ENCODE assay signal across 10 cellular contexts in the genomic region with DNA sequence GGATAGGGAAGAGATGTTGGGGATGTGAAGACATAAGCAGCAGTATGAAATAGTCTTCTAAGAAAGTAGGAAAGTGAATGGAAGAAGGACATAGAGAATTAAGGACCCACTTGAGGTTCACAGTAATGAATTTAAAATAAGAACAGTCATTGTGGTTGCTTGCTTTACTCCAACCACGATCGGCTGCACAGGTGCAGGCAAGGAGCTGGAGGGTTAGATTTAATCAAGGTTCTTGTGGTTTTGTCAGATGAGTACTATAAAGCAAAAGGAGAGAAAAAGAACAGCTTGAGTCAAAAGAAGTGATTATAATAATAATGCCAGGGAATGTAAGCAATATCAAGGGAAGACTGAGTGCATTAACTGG. TPM values are rescaled to one million over a fixed set of nuclear protein-coding genes. Genes with fewer than 3 reads are reported as not detected.
A peak's percentile ranks its signal among the peaks of the same experiment; 100 is the strongest.
DNase-seq lines count a peak whose midpoint lies in the region; ATAC-seq and TF ChIP-seq lines count a peak whose summit lies in the region.
"Had no signal": no experiment of that assay in that cellular context is flagged by ENCODE, and none has a peak within 500 bp of the region (broad histone marks: within the 10 kb centered on the region; RNA-seq: fewer than 3 reads in every experiment).

No MANE protein-coding gene starts in this region.

- no peak overlapping the region for H3K4me2 ChIP-seq in osteoblast (ENCODE audit: insufficient read depth, low read length)

- no peaks in the 10 kb centered on the region for H3K4me1 ChIP-seq in osteoblast (ENCODE audit: insufficient read depth, low read length)

- no peak overlapping the region for H3K4me3 ChIP-seq in osteoblast (ENCODE audit: insufficient read depth, low read length)

- H3K9me3 ChIP-seq in T-helper 17 cell (ENCODE audit: control insufficient read depth, low read length, poor library complexity, severe bottlenecking) (no peaks in the 10 kb centered on the region), osteoblast (ENCODE audit: low read depth, low read length) (no peaks in the 10 kb centered on the region)

- H3K36me3 ChIP-seq in osteoblast (ENCODE audit: insufficient read depth, low read length): peaks cover 21% of the 10 kb centered on the region

- DNase-seq in DMS79 (lab: John Stamatoyannopoulos, UW): peak; percentile 31
- peak in 1 of 3 donors; percentile 30 for DNase-seq in T-helper 17 cell
- DNase-seq in activated naive CD4-positive, alpha-beta T cell treated with Interleukin-2 at 50 U/mL for 16 hours: peak; percentile 47
- peak; percentile 8 for DNase-seq in osteoblast (ENCODE audit: insufficient read length, low spot score, missing footprints)
- DNase-seq in DMS153 (lab: John Stamatoyannopoulos, UW): no peak
- DNase-seq in NCI-H1105 (lab: John Stamatoyannopoulos, UW): no peak
- DNase-seq: dermis blood vessel endothelial cell, NCI-H524 treated with DMSO at 0.1 percent for 48 hours had no signal

- ATAC-seq in T-helper 17 cell: peak; percentile 90
- no peak for ATAC-seq in GM18498 (IDR thresholded peaks at IDR 0.05; ENCODE audit: unreplicated experiment)
- ATAC-seq in GM18502 (IDR thresholded peaks at IDR 0.05; ENCODE audit: poor library complexity, unreplicated experiment): no peak

- no peaks in the 10 kb centered on the region for H3K27me3 ChIP-seq in osteoblast (ENCODE audit: insufficient read depth, low read length)

- H3K4me3 Mint-ChIP-seq in T-helper 17 cell: peak overlapping the region; percentile 83

- H3K79me2 ChIP-seq in osteoblast (ENCODE audit: insufficient read depth, low read length): no peaks in the 10 kb centered on the region

- no peak overlapping the region for H2AFZ ChIP-seq in osteoblast (ENCODE audit: low read length)

- H3K27ac Mint-ChIP-seq in T-helper 17 cell: peak overlapping the region; percentile 97

- no peaks in the 10 kb centered on the region for H4K20me1 ChIP-seq in osteoblast (ENCODE audit: insufficient read depth, low read length)

- H3K4me1 Mint-ChIP-seq in T-helper 17 cell: peaks cover 28% of the 10 kb centered on the region

- H3K27ac ChIP-seq in osteoblast (ENCODE audit: low read depth, low read length): no peak overlapping the region

- peaks cover 9% of the 10 kb centered on the region for H3K36me3 Mint-ChIP-seq in T-helper 17 cell (ENCODE audit: low read depth)

- no peaks in the 10 kb centered on the region for H3K27me3 Mint-ChIP-seq in T-helper 17 cell

- TF ChIP-seq CTCF in osteoblast (IDR thresholded peaks at IDR 0.05; ENCODE audit: extremely low read depth, low read depth, low read length): no peak

RNA-seq across cellular contexts. Expression of gene RBM34, which starts 46.1 kb away (rescaled TPM):
- total RNA-seq in T-helper 17 cell (100 to 1,000 TPM; 147 to 148 TPM), osteoblast (55.0 and 58.9 TPM in 2 replicates)

Comparison
In these comparisons a context has a peak if more than half of its experiments do, and no peak if none do; other contexts are left out.
1. DNase-seq: peak in DMS79 (single experiment), activated naive CD4-positive, alpha-beta T cell treated with Interleukin-2 at 50 U/mL for 16 hours (single experiment) and osteoblast (single experiment); none in DMS153 (single experiment) and NCI-H1105 (single experiment).